Comparison of ENCODE assay signal across 1 cellular context in the genomic region with DNA sequence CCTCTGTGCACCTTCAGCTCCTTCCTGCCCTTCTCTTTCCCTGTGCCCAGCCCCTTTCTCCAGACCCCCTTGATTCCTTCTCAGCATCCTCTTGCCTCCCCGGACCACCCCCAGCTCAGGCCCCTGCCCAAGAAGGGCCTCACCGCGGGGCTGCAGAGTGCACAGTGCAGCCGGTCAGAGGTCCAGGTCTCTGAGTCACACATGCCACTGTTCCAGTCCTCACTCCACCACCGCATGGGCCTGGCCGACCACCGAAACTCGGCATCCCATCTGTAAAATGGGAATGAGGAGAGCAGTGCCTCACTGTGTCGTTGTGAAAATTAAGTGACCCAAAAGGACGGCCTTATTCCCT.
TF ChIP-seq lines count a peak whose summit lies in the region.

No MANE protein-coding gene starts in this region.

TF ChIP-seq in SK-N-SH treated with all-trans-retinoic acid at 6 μM for 48 hours, 23 proteins besides CTCF, POLR2A, EP300 and RAD21 (continued from another document):
- TF ChIP-seq TSHZ2 (CRISPR knock-in tag; IDR thresholded peaks at IDR 0.05): no peak
- no peak for TF ChIP-seq POU6F1 (CRISPR knock-in tag; IDR thresholded peaks at IDR 0.05; ENCODE audit: borderline replicate concordance, low read depth)
